In the genomic region with DNA sequence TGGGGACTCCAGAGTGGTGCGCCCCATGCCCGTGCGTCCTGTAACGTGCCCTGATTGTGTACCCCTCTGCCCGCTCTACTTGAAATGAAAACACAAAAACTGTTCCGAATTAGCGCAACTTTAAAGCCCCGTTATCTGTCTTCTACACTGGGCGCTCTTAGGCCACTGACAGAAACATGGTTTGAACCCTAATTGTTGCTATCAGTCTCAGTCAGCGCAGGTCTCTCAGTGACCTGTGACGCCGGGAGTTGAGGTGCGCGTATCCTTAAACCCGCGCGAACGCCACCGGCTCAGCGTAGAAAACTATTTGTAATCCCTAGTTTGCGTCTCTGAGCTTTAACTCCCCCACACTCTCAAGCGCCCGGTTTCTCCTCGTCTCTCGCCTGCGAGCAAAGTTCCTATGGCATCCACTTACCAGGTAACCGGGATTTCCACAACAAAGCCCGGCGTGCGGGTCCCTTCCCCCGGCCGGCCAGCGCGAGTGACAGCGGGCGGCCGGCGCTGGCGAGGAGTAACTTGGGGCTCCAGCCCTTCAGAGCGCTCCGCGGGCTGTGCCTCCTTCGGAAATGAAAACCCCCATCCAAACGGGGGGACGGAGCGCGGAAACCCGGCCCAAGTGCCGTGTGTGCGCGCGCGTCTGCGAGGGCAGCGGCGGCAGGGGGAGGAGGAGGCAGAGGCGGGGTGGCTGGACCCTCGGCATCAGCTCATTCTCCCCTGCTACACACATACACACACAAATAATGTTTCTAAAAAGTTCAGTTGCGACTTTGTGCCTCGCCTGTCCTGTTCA, we compare ENCODE assay signal across 8 cellular contexts. TPM values are rescaled to one million over a fixed set of nuclear protein-coding genes. Genes with fewer than 3 reads are reported as not detected.
DNase-seq lines count a peak whose midpoint lies in the region; ATAC-seq and TF ChIP-seq lines count a peak whose summit lies in the region.

No MANE protein-coding gene starts in this region.

- intact Hi-C loops in right cardiac atrium (cut with DNase I) = loop anchor here in 1 of 4 donors (10.0 kb wide), 1 partner anchor 564 kb away; no protein-coding TSS in a partner anchor
- intact Hi-C loops in prostate gland (cut with DNase I) = loop anchor here (5.0 to 10.0 kb wide), 4 partner anchors 72 to 344 kb away; no protein-coding TSS in a partner anchor

- H3K4me1 ChIP-seq in right cardiac atrium (ENCODE audit: control insufficient read depth, insufficient read depth, low read length) (no peaks in the 10 kb centered on the region), prostate gland (replicated peaks) (no peaks in the 10 kb centered on the region)

- H3K27me3 ChIP-seq in right cardiac atrium (ENCODE audit: control insufficient read depth, insufficient read depth) = no peaks in the 10 kb centered on the region
- no peaks in the 10 kb centered on the region for H3K27me3 ChIP-seq in prostate gland (replicated peaks; ENCODE audit: insufficient read depth)

- under 1% methylated on average over 60 of the region's 60 CpGs for WGBS in right cardiac atrium
- under 1% methylated on average over 59 of the region's 60 CpGs for WGBS in prostate gland

- no peaks in the 10 kb centered on the region for H3K36me3 ChIP-seq in prostate gland

- no peak for TF ChIP-seq POLR2A in prostate gland (IDR thresholded peaks at IDR 0.05)

- no peaks in the 10 kb centered on the region for H3K9me3 Mint-ChIP-seq in activated naive CD8-positive, alpha-beta T cell (ENCODE audit: low read depth)

- H3K9me3 ChIP-seq in right cardiac atrium (ENCODE audit: control insufficient read depth, low read length) (no peaks in the 10 kb centered on the region), prostate gland (no peaks in the 10 kb centered on the region)

- H3K27ac ChIP-seq in right cardiac atrium (ENCODE audit: low read length) = peak overlapping the region; percentile 55
- H3K27ac ChIP-seq in prostate gland = peak overlapping the region; percentile 83 to 89

- peak overlapping the region; percentile 92 for H3K27ac Mint-ChIP-seq in activated naive CD8-positive, alpha-beta T cell

- H3K27me3 Mint-ChIP-seq in activated naive CD8-positive, alpha-beta T cell = peaks cover 7% of the 10 kb centered on the region

- H3K4me1 Mint-ChIP-seq in activated naive CD8-positive, alpha-beta T cell (ENCODE audit: low read depth) = peaks cover 48% of the 10 kb centered on the region

- H3K4me3 ChIP-seq in right cardiac atrium (ENCODE audit: low read length) (peak overlapping the region; percentile 87), prostate gland (peak overlapping the region; percentile 67)

- ATAC-seq in right cardiac atrium (peak; percentile 3 to 6), GM19351 (IDR thresholded peaks at IDR 0.05; ENCODE audit: unreplicated experiment) (no peak), HG02588 (IDR thresholded peaks at IDR 0.05; ENCODE audit: unreplicated experiment) (no peak)

- peak; percentile 68 for DNase-seq in Daoy (ENCODE audit: low read depth)
- peak; percentile 70 for DNase-seq in M059J (ENCODE audit: low read depth)
- peak; percentile 34 to 73 (median 67) for DNase-seq in right cardiac atrium
- DNase-seq in prostate gland (ENCODE audit: low spot score) = peak; percentile 5
- no peak for DNase-seq in NCI-H1436 (lab: John Stamatoyannopoulos, UW)

- no peaks in the 10 kb centered on the region for H3K36me3 Mint-ChIP-seq in activated naive CD8-positive, alpha-beta T cell

- H3K4me3 Mint-ChIP-seq in activated naive CD8-positive, alpha-beta T cell = peak overlapping the region; percentile 95

- TF ChIP-seq CTCF in prostate gland (IDR thresholded peaks at IDR 0.05) = no peak

RNA-seq across cellular contexts. Expression of a gene that starts 0.7 kb away (rescaled TPM):
- total RNA-seq in Daoy (2014; rRNA removed; shearing (Covaris generic)) = 28.0 and 35.3 TPM in 2 replicates
- total RNA-seq in M059J (2014; rRNA removed; shearing (Covaris generic)) = 13.8 and 27.9 TPM in 2 replicates
- 10 to 100 TPM in 1 of 4 donors, 1 to 10 TPM in 3; 4.0 to 10.6 (median 7.4) TPM for total RNA-seq in right cardiac atrium
- polyA plus RNA-seq in right cardiac atrium = 1.6 TPM
- total RNA-seq in prostate gland = 10 to 100 TPM; 15.2 to 16.9 TPM

Comparison
In these comparisons a context has a peak if more than half of its experiments do, and no peak if none do; other contexts are left out.
1. ATAC-seq: peak in right cardiac atrium (2 of 2); none in GM19351 (single experiment) and HG02588 (single experiment).